Comparison of ENCODE assay signal across 26 cellular contexts in genomic region chr16:72464597-72465368, GRCh38.
"Had no signal": no experiment of that assay in that cellular context is flagged by ENCODE, and none has a peak within 500 bp of the region (broad histone marks: within the 10 kb centered on the region; RNA-seq: fewer than 3 reads in every experiment).

No MANE protein-coding gene starts in this region.

- H3K36me3 Mint-ChIP-seq: natural killer cell had no signal

- H3K27me3 ChIP-seq: adrenal gland, ascending aorta, brain microvascular endothelial cell, ovary, spleen, suprapubic skin, tibial nerve had no signal

- H3K27me3 Mint-ChIP-seq: dendritic cell treated with granulocyte-macrophage colony-stimulating factor and Interleukin-4, amounts not matched to agents 40 ng/mL and 50 ng/mL, for 4 days; stimulated activated naive CD8-positive, alpha-beta T cell treated with anti-CD3 and anti-CD28 coated beads, Interleukin-15, amount 100 ng/mL, for 72 hours had no signal

- H3K4me3 ChIP-seq: adrenal gland, ascending aorta, left ventricle myocardium inferior, ovary, prostate gland, spleen, suprapubic skin, tibial nerve had no signal

- H3K9me3 ChIP-seq: ascending aorta, left ventricle myocardium inferior, ovary, prostate gland, spleen, suprapubic skin, tibial nerve had no signal

- H3K36me3 ChIP-seq: adrenal gland, ascending aorta, brain microvascular endothelial cell, left ventricle myocardium inferior, ovary, prostate gland, spleen, suprapubic skin, tibial nerve had no signal

- ATAC-seq: activated T-cell treated with anti-CD3 and anti-CD28 coated beads, Interleukin-2, amount 50 U/mL, for 4 hours; natural killer cell; stimulated activated naive CD8-positive, alpha-beta T cell treated with anti-CD3 and anti-CD28 coated beads, Interleukin-15, amount 100 ng/mL, for 72 hours had no signal

- H3K27ac Mint-ChIP-seq: activated naive CD8-positive, alpha-beta T cell; activated T-helper 2 cell treated with anti-CD3 and anti-CD28 coated beads, Interferon-gamma antibody, Interleukin-2, Interleukin-4, amounts not matched to agents 10 μg/mL and 5 μg/mL and 100 μg/mL, durations not matched to agents 14 hours and 24 hours and 36 hours; dendritic cell treated with granulocyte-macrophage colony-stimulating factor and Interleukin-4, amounts not matched to agents 40 ng/mL and 50 ng/mL, for 4 days; natural killer cell; stimulated activated naive CD8-positive, alpha-beta T cell treated with anti-CD3 and anti-CD28 coated beads, Interleukin-15, amount 100 ng/mL, for 72 hours had no signal

- H3K4me1 Mint-ChIP-seq: stimulated activated naive CD8-positive, alpha-beta T cell treated with anti-CD3 and anti-CD28 coated beads, Interleukin-15, amount 100 ng/mL, for 72 hours had no signal

- DNase-seq: activated CD4-positive, alpha-beta T cell treated with anti-CD3 and anti-CD28 coated beads, Interleukin-2, amount 50 U/mL, for 48 hours; activated CD8-positive, alpha-beta memory T cell treated with anti-CD3 and anti-CD28 coated beads, Interleukin-2, amount 50 U/mL, for 48 hours; activated naive CD4-positive, alpha-beta T cell; activated T-cell treated with anti-CD3 and anti-CD28 coated beads, Interleukin-2, amount 50 U/mL, for 4 hours; adrenal gland; brain microvascular endothelial cell; caudate nucleus; effector CD4-positive, alpha-beta T cell; glutamatergic neuron; hippocampal formation; kidney glomerular epithelial cell; left ventricle myocardium inferior; mammary epithelial cell; midbrain; natural killer cell; ovary; spleen; stimulated activated CD4-positive, alpha-beta T cell treated with anti-CD3 and anti-CD28 coated beads, Interleukin-4, amount 100 ng/mL, for 24 hours; stimulated activated naive CD8-positive, alpha-beta T cell treated with anti-CD3 and anti-CD28 coated beads, Interleukin-15, amount 100 ng/mL, for 72 hours had no signal

- H3K9me3 Mint-ChIP-seq: activated T-cell treated with anti-CD3 and anti-CD28 coated beads, Interleukin-2, amount 50 U/mL, for 4 hours; activated T-helper 2 cell treated with anti-CD3 and anti-CD28 coated beads, Interferon-gamma antibody, Interleukin-2, Interleukin-4, amounts not matched to agents 10 μg/mL and 5 μg/mL and 100 μg/mL, durations not matched to agents 14 hours and 24 hours and 36 hours had no signal

- H3K27ac ChIP-seq: adrenal gland, ascending aorta, brain microvascular endothelial cell, left ventricle myocardium inferior, ovary, prostate gland, spleen, suprapubic skin, tibial nerve had no signal

- H3K4me3 Mint-ChIP-seq: activated naive CD8-positive, alpha-beta T cell; activated T-cell treated with anti-CD3 and anti-CD28 coated beads, Interleukin-2, amount 50 U/mL, for 4 hours; dendritic cell treated with granulocyte-macrophage colony-stimulating factor and Interleukin-4, amounts not matched to agents 40 ng/mL and 50 ng/mL, for 4 days; natural killer cell; stimulated activated naive CD8-positive, alpha-beta T cell treated with anti-CD3 and anti-CD28 coated beads, Interleukin-15, amount 100 ng/mL, for 72 hours had no signal

- H3K4me1 ChIP-seq: adrenal gland, ascending aorta, left ventricle myocardium inferior, prostate gland, spleen, suprapubic skin, tibial nerve had no signal
